9 cellular contexts compared by ENCODE assay signal in genomic region chr17:49995055-49995738, GRCh38. TPM values are rescaled to one million over a fixed set of nuclear protein-coding genes. Genes with fewer than 3 reads are reported as not detected.
DNase-seq lines count a peak whose midpoint lies in the region; ATAC-seq and TF ChIP-seq lines count a peak whose summit lies in the region.
"Had no signal": no experiment of that assay in that cellular context is flagged by ENCODE, and none has a peak within 500 bp of the region (broad histone marks: within the 10 kb centered on the region; RNA-seq: fewer than 3 reads in every experiment).

DLX3 (minus strand) TSS chr17:49995224; CDS start chr17:49994998, 226 bp downstream.

- H3K4me3 ChIP-seq in smooth muscle cell, result peak within 1 kb of the TSS; percentile 52

- peak within 1 kb of the TSS in 2 of 5 experiments; percentile 41 to 48 for H3K27ac Mint-ChIP-seq in brain

- H3K4me2 ChIP-seq in smooth muscle cell, result peak within 1 kb of the TSS; percentile 92

- peaks cover 0 to 6% (median 3%) of the 10 kb centered on the region in 5 experiments for H3K9me3 Mint-ChIP-seq in brain

- peaks cover 14% of the 10 kb centered on the region for H3K4me1 ChIP-seq in smooth muscle cell (ENCODE audit: low read depth)

- peak within 1 kb of the TSS; percentile 76 to 88 (median 79) for H3K4me3 Mint-ChIP-seq in brain

- peaks cover 64% of the 10 kb centered on the region for H3K27me3 ChIP-seq in smooth muscle cell (ENCODE audit: low read depth)

- H2AFZ ChIP-seq in smooth muscle cell (ENCODE audit: low read depth), result peak within 1 kb of the TSS; percentile 55

- no peak within 1 kb of the TSS for H3K27ac ChIP-seq in smooth muscle cell (ENCODE audit: low read depth)

- no peaks in the 10 kb centered on the region for H4K20me1 ChIP-seq in smooth muscle cell (ENCODE audit: low read depth)

- no peaks in the 10 kb centered on the region for H3K36me3 Mint-ChIP-seq in brain

- no peaks in the 10 kb centered on the region for H3K79me2 ChIP-seq in smooth muscle cell (ENCODE audit: low read depth)

- WGBS in smooth muscle cell (ENCODE audit: low lambda C conversion rate), result 5% methylated on average over 27 of the region's 29 CpGs

- H3K36me3 ChIP-seq in smooth muscle cell (ENCODE audit: low read depth), result no peaks in the 10 kb centered on the region

- H3K27me3 Mint-ChIP-seq in brain, result peaks cover 82% of the 10 kb centered on the region

- ATAC-seq in HG03139 (IDR thresholded peaks at IDR 0.05; ENCODE audit: unreplicated experiment) (no peak), GM19467 (IDR thresholded peaks at IDR 0.05; ENCODE audit: unreplicated experiment) (no peak)

- H3K9me3 ChIP-seq in smooth muscle cell (replicated peaks; ENCODE audit: low read depth), result no peaks in the 10 kb centered on the region

- DNase-seq in AG08396 (ENCODE audit: low spot score) (peak; percentile 87), H4 (ENCODE audit: low spot score) (peak; percentile 79), NCI-H774 (lab: John Stamatoyannopoulos, UW) (peak; percentile 40), iPS-NIHi11 (ENCODE audit: low spot score) (peak; percentile 88), smooth muscle cell (lab: John Stamatoyannopoulos, UW; ENCODE audit: unreplicated experiment) (peak; percentile 33)

- H3F3A ChIP-seq in smooth muscle cell (ENCODE audit: low read depth), result no peaks in the 10 kb centered on the region

- peaks cover 36% of the 10 kb centered on the region for H3K4me1 Mint-ChIP-seq in brain

- H3K9ac ChIP-seq in smooth muscle cell (ENCODE audit: low read depth), result no peak within 1 kb of the TSS

- TF ChIP-seq CTCF in brain (conservative IDR thresholded peaks at IDR 0.05), result no peak
- no peak for TF ChIP-seq CTCF in smooth muscle cell (IDR thresholded peaks at IDR 0.05; ENCODE audit: borderline replicate concordance, insufficient read depth, poor library complexity, severe bottlenecking)

RNA-seq across cellular contexts. Expression of gene DLX3, which starts in this region (rescaled TPM):
- 0.17 TPM in 1 of 2 replicates, not detected in the other for total RNA-seq in H4 (2014; rRNA removed; shearing (Covaris generic))
- polyA plus RNA-seq in brain (ENCODE audit: insufficient read depth, low read depth, low replicate concordance), result not detected
- 9.7 TPM in 1 of 2 replicates, not detected in the other for total RNA-seq in smooth muscle cell
- polyA plus RNA-seq in smooth muscle cell, result 1.4 and 3.8 TPM in 2 replicates
- total RNA-seq: frontal cortex had no signal

Comparison
In these comparisons a context has a peak if more than half of its experiments do, and no peak if none do; other contexts are left out.
1. Peak in DNase-seq in H4; RNA of the gene not detected or under 1 TPM.
2. DNase-seq: peak in every context shown above with its lines; median percentile 88 in iPS-NIHi11; 87 in AG08396; 79 in H4; 40 in NCI-H774; 33 in smooth muscle cell.